In genomic region chr22:36803358-36803757, GRCh38 we compare ENCODE assay signal across 10 cellular contexts.
"Had no signal": no experiment of that assay in that cellular context is flagged by ENCODE, and none has a peak within 500 bp of the region (broad histone marks: within the 10 kb centered on the region; RNA-seq: fewer than 3 reads in every experiment).

No MANE protein-coding gene starts in this region.

- H3K27ac ChIP-seq: GM23248 had no signal

- H3K9me3 ChIP-seq: HAP-1 had no signal

- H3K4me1 ChIP-seq: HAP-1 had no signal

- H3K36me3 ChIP-seq: HAP-1 had no signal

- H3K4me3 ChIP-seq: GM23248, GM23338, HAP-1 had no signal

- FAIRE-seq: H1, H54 had no signal

- DNase-seq: GM23248, GOT3, H7, H9, HCEC 1CT, HFFc6 had no signal
